In genomic region chr7:6577369-6578113, GRCh38 we compare ENCODE assay signal across 8 cellular contexts. TPM values are rescaled to one million over a fixed set of nuclear protein-coding genes. Genes with fewer than 3 reads are reported as not detected.
DNase-seq lines count a peak whose midpoint lies in the region; ATAC-seq and TF ChIP-seq lines count a peak whose summit lies in the region.

Gene ZDHHC4 (plus strand): TSS chr7:6577454. CDS start chr7:6580562, 3,108 bp downstream.

- DNase-seq in GM13977 (ENCODE audit: low spot score) = peak; percentile 98
- peak; percentile 35 for DNase-seq in NCI-H1436 treated with DMSO at 0.1 percent for 48 hours (lab: John Stamatoyannopoulos, UW)
- DNase-seq in amniotic epithelial cell (ENCODE audit: low read depth) = peak; percentile 87
- DNase-seq in left ventricle myocardium inferior = peak; percentile 91
- peak; percentile 93 to 95 for DNase-seq in psoas muscle

- peak within 1 kb of the TSS; percentile 76 for H3K4me3 ChIP-seq in left ventricle myocardium inferior
- peak within 1 kb of the TSS; percentile 82 for H3K4me3 ChIP-seq in psoas muscle
- peak within 1 kb of the TSS; percentile 66 for H3K4me3 ChIP-seq in urinary bladder (ENCODE audit: low read depth, low read length)

- in situ Hi-C loops in GM13977 (cut with MboI; ENCODE audit: low pct_unique_long_range_greater_than_20kb, low sequenced_read_pairs, unreplicated experiment) = loop anchor here (25.0 kb wide), 1 partner anchor 260 kb away; the partner anchor contains the start of gene CCZ1B

- H3K27me3 ChIP-seq in left ventricle myocardium inferior (ENCODE audit: low read depth) (no peaks in the 10 kb centered on the region), psoas muscle (ENCODE audit: insufficient read depth in 3 of 3, low read length in 2 of 3) (no peaks in the 10 kb centered on the region)

- ATAC-seq in HG02852 (IDR thresholded peaks at IDR 0.05; ENCODE audit: unreplicated experiment) (peak; percentile 98), psoas muscle (peak; percentile 99 to 100 (median 99))

- peaks cover 30% of the 10 kb centered on the region for H3K36me3 ChIP-seq in left ventricle myocardium inferior
- peaks cover 11 to 42% of the 10 kb centered on the region in 2 donors for H3K36me3 ChIP-seq in psoas muscle (ENCODE audit: insufficient read depth in 1 of 2, low read depth in 1 of 2)
- no peaks in the 10 kb centered on the region for H3K36me3 ChIP-seq in urinary bladder (ENCODE audit: insufficient read depth)

- H3K27ac ChIP-seq in left ventricle myocardium inferior (replicated peaks) = peak within 1 kb of the TSS; percentile 96
- H3K27ac ChIP-seq in psoas muscle = peak within 1 kb of the TSS; percentile 95
- peak within 1 kb of the TSS; percentile 94 for H3K27ac ChIP-seq in urinary bladder (ENCODE audit: low read depth)

- no peak for TF ChIP-seq CTCF in GM13977 (IDR thresholded peaks at IDR 0.05; ENCODE audit: extremely low read depth, insufficient read depth, missing control alignments)
- no peak for TF ChIP-seq CTCF in left ventricle myocardium inferior (IDR thresholded peaks at IDR 0.05; ENCODE audit: borderline replicate concordance)
- no peak for TF ChIP-seq CTCF in psoas muscle (IDR thresholded peaks at IDR 0.05)

- intact Hi-C loops in T-helper 1 cell treated with Interleukin-12 subunit alpha and Interleukin-12 subunit beta and Interleukin-4 antibody, amounts not matched to agents 30 ng/mL and 1 ng/mL, for 36 hours (cut with micrococcal nuclease) = loop anchor here (1.0 to 5.0 kb wide), 5 partner anchors 13 to 1390 kb away; partner anchors contain the start of genes GLCCI1, INTS15 and ZNF12
- intact Hi-C loops in left ventricle myocardium inferior (cut with micrococcal nuclease) (no loop called here), psoas muscle (cut with DNase I) (no loop called here)

- H3K9me3 ChIP-seq in left ventricle myocardium inferior (replicated peaks) = no peaks in the 10 kb centered on the region
- H3K9me3 ChIP-seq in psoas muscle = no peaks in the 10 kb centered on the region

- 12 to 18% (median 13%) methylated on average over 41 to 51 of the region's 51 CpGs for WGBS in psoas muscle, 3 donors
- WGBS in urinary bladder = 11% methylated on average over 51 of the region's 51 CpGs

- H3K4me1 ChIP-seq in left ventricle myocardium inferior (peaks cover 12% of the 10 kb centered on the region), psoas muscle (peaks cover 5% of the 10 kb centered on the region), urinary bladder (ENCODE audit: insufficient read depth) (no peaks in the 10 kb centered on the region)

RNA-seq across cellular contexts. Expression of gene ZDHHC4, which starts in this region (rescaled TPM):
- total RNA-seq in T-helper 1 cell treated with Interleukin-12 subunit alpha and Interleukin-12 subunit beta and Interleukin-4 antibody, amounts not matched to agents 30 ng/mL and 1 ng/mL, for 36 hours = 26.6 and 28.1 TPM in 2 replicates
- 36.7 TPM for total RNA-seq in left ventricle myocardium inferior
- 10 to 100 TPM; 46.7 to 60.1 (median 56.1) TPM for total RNA-seq in psoas muscle
- polyA plus RNA-seq in psoas muscle = 100 to 1,000 TPM in 1 of 3 donors, 10 to 100 TPM in 2; 60.0 to 112 (median 78.1) TPM
- total RNA-seq in urinary bladder = 52.0 TPM
- 54.6 TPM for polyA plus RNA-seq in urinary bladder

Comparison
In these comparisons a context has a peak if more than half of its experiments do, and no peak if none do; other contexts are left out.
1. Peak in every context shown above with its lines: DNase-seq, ATAC-seq, H3K4me3 ChIP-seq and H3K27ac ChIP-seq.
2. DNase-seq: peak in every context shown above with its lines; median percentile 98 in GM13977; 94 in psoas muscle; 91 in left ventricle myocardium inferior; 87 in amniotic epithelial cell; 35 in NCI-H1436 treated with DMSO at 0.1 percent for 48 hours.